ENCODE assay signal across 2 cellular contexts in the genomic region with DNA sequence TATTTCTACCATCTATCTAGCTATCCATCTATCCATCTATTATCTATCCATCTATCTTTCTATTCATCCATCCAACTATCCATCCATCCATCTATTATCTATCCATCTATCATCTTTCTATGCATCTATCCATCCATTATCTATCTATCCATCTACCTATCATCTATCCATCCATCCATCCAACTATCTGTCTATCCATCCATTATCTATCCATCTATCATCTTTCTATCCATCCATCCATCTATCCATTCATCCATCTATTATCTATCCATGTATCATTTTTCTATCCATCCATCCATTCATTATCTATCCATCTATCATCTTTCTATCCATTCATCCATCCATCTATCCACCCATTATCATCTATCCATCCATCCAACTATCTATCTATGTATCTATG.
TF ChIP-seq lines count a peak whose summit lies in the region.

No MANE protein-coding gene starts in this region.

TF ChIP-seq in HEK293, 187 proteins besides CTCF, POLR2A, EP300 and RAD21:
- TF ChIP-seq SCRT1 (tag by site-specific recombination; IDR thresholded peaks at IDR 0.05; ENCODE audit: borderline replicate concordance) (no peak), ZNF366 (tag by site-specific recombination; conservative IDR thresholded peaks at IDR 0.05) (peak; percentile 92), ZNF660 (tag by site-specific recombination; IDR thresholded peaks at IDR 0.05) (no peak), GLI4 (tag by site-specific recombination; IDR thresholded peaks at IDR 0.05) (no peak), ZBTB17 (tag by site-specific recombination; IDR thresholded peaks at IDR 0.05) (peak; percentile 68; the same call in 1 of the 2 replicates), ZNF548 (tag by site-specific recombination; IDR thresholded peaks at IDR 0.05) (no peak)
- TF ChIP-seq, protein P1, sequence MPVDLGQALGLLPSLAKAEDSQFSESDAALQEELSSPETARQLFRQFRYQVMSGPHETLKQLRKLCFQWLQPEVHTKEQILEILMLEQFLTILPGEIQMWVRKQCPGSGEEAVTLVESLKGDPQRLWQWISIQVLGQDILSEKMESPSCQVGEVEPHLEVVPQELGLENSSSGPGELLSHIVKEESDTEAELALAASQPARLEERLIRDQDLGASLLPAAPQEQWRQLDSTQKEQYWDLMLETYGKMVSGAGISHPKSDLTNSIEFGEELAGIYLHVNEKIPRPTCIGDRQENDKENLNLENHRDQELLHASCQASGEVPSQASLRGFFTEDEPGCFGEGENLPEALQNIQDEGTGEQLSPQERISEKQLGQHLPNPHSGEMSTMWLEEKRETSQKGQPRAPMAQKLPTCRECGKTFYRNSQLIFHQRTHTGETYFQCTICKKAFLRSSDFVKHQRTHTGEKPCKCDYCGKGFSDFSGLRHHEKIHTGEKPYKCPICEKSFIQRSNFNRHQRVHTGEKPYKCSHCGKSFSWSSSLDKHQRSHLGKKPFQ (tag by site-specific recombination; IDR thresholded peaks at IDR 0.05) = no peak
- TF ChIP-seq, protein P2, sequence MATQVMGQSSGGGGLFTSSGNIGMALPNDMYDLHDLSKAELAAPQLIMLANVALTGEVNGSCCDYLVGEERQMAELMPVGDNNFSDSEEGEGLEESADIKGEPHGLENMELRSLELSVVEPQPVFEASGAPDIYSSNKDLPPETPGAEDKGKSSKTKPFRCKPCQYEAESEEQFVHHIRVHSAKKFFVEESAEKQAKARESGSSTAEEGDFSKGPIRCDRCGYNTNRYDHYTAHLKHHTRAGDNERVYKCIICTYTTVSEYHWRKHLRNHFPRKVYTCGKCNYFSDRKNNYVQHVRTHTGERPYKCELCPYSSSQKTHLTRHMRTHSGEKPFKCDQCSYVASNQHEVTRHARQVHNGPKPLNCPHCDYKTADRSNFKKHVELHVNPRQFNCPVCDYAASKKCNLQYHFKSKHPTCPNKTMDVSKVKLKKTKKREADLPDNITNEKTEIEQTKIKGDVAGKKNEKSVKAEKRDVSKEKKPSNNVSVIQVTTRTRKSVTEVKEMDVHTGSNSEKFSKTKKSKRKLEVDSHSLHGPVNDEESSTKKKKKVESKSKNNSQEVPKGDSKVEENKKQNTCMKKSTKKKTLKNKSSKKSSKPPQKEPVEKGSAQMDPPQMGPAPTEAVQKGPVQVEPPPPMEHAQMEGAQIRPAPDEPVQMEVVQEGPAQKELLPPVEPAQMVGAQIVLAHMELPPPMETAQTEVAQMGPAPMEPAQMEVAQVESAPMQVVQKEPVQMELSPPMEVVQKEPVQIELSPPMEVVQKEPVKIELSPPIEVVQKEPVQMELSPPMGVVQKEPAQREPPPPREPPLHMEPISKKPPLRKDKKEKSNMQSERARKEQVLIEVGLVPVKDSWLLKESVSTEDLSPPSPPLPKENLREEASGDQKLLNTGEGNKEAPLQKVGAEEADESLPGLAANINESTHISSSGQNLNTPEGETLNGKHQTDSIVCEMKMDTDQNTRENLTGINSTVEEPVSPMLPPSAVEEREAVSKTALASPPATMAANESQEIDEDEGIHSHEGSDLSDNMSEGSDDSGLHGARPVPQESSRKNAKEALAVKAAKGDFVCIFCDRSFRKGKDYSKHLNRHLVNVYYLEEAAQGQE (tag by site-specific recombination; IDR thresholded peaks at IDR 0.05) = no peak

TF ChIP-seq in H1, 55 proteins besides CTCF, POLR2A, EP300 and RAD21:
- TF ChIP-seq BRCA1 (IDR thresholded peaks at IDR 0.05; ENCODE audit: low read depth, low read length) = no peak
- no peak for TF ChIP-seq KDM5A (IDR thresholded peaks at IDR 0.05; ENCODE audit: low read length)
- TF ChIP-seq BCL11A (IDR thresholded peaks at IDR 0.05; ENCODE audit: low read depth in 2 of 2, low read length in 2 of 2) = no peak
- no peak for TF ChIP-seq YY1 (IDR thresholded peaks at IDR 0.05; ENCODE audit: low read depth, low read length)
- TF ChIP-seq CHD2 (IDR thresholded peaks at IDR 0.05; ENCODE audit: low read length) = no peak
TF ChIP-seq in H1: peak in this region for 0.
